Comparison of ENCODE assay signal across 1 cellular context in the genomic region with DNA sequence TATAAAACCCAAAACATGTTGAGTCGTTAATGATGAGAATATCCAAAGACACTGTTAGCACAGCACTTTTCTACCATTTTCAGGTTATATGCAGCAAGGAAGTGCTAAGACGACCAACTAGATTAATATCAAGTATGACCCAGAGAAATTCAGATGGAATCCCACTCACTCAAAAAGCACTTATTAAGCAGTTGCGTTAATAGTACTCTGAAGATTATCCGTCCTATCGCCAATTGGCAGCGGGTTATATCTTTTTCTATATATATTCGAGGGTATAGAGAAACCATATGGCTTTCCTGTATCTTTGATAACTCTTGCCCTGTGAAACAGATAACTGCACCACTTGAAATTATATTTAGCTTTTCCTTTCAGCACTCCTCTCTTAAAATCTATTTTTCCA.
TF ChIP-seq lines count a peak whose summit lies in the region.

No MANE protein-coding gene starts in this region.

TF ChIP-seq in IMR-90, 13 proteins besides CTCF, POLR2A, EP300 and RAD21 (continued from another document):
- TF ChIP-seq NFE2L2 (IDR thresholded peaks at IDR 0.05; ENCODE audit: low read depth, low read length) (no peak), USF2 (IDR thresholded peaks at IDR 0.05; ENCODE audit: low read depth, low read length) (no peak), SMC3 (IDR thresholded peaks at IDR 0.05; ENCODE audit: low read depth, low read length) (no peak), RCOR1 (IDR thresholded peaks at IDR 0.05; ENCODE audit: insufficient replicate concordance, low read length) (no peak), BHLHE40 (IDR thresholded peaks at IDR 0.05; ENCODE audit: low read depth, low read length) (no peak), RFX5 (IDR thresholded peaks at IDR 0.05; ENCODE audit: low read depth, low read length) (no peak)
- TF ChIP-seq, protein P1, sequence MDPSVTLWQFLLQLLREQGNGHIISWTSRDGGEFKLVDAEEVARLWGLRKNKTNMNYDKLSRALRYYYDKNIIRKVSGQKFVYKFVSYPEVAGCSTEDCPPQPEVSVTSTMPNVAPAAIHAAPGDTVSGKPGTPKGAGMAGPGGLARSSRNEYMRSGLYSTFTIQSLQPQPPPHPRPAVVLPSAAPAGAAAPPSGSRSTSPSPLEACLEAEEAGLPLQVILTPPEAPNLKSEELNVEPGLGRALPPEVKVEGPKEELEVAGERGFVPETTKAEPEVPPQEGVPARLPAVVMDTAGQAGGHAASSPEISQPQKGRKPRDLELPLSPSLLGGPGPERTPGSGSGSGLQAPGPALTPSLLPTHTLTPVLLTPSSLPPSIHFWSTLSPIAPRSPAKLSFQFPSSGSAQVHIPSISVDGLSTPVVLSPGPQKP (IDR thresholded peaks at IDR 0.05; ENCODE audit: borderline replicate concordance, low read depth, low read length): no peak
